Comparison of ENCODE assay signal across 22 cellular contexts in the genomic region with DNA sequence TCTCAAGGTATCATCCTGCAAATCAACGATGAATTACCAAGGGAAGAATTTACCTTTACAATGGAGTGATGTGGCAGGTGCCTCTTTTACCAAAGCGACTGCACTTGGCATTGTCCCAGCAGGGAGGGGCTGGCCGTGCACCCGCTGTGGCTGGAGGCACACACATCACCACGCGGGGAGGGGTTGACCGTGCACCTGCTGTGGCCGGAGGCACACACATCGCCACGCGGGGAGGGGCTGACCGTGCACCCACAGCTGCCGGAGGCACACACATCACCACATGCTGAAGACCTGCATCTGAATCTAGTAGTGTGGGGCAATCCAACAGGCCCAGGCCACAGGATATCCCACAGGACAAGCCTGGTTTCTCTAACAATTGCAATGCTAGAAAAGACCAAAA.
DNase-seq lines count a peak whose midpoint lies in the region; TF ChIP-seq lines count a peak whose summit lies in the region.
"Had no signal": no experiment of that assay in that cellular context is flagged by ENCODE, and none has a peak within 500 bp of the region (broad histone marks: within the 10 kb centered on the region; RNA-seq: fewer than 3 reads in every experiment).

No MANE protein-coding gene starts in this region.

- peaks cover 3% of the 10 kb centered on the region for H3K4me1 Mint-ChIP-seq in CD14-positive monocyte
- H3K4me1 Mint-ChIP-seq: mesothelial cell of epicardium had no signal

- H3K27ac Mint-ChIP-seq in CD14-positive monocyte = no peak overlapping the region
- H3K27ac Mint-ChIP-seq: activated T-cell treated with anti-CD3 and anti-CD28 coated beads, Interleukin-2, amount 50 U/mL, for 24 hours; HFFc6; mesothelial cell of epicardium; stimulated activated naive CD8-positive, alpha-beta T cell treated with anti-CD3 and anti-CD28 coated beads, Interleukin-15, Interleukin-2, amounts not matched to agents 100 ng/mL and 50 ng/mL, for 24 hours had no signal

- peaks cover 0 to 3% (median 0%) of the 10 kb centered on the region in 7 donors for H3K9me3 Mint-ChIP-seq in CD14-positive monocyte
- H3K9me3 Mint-ChIP-seq: activated T-cell treated with anti-CD3 and anti-CD28 coated beads, Interleukin-2, amount 50 U/mL, for 24 hours; mesothelial cell of epicardium; naive thymus-derived CD8-positive, alpha-beta T cell; stimulated activated naive CD8-positive, alpha-beta T cell treated with anti-CD3 and anti-CD28 coated beads, Interleukin-15, Interleukin-2, amounts not matched to agents 100 ng/mL and 50 ng/mL, for 24 hours had no signal

- no peak overlapping the region for H3K4me3 Mint-ChIP-seq in CD14-positive monocyte
- H3K4me3 Mint-ChIP-seq: activated T-cell treated with anti-CD3 and anti-CD28 coated beads, Interleukin-2, amount 50 U/mL, for 24 hours; HFFc6; mesothelial cell of epicardium; naive thymus-derived CD8-positive, alpha-beta T cell; stimulated activated naive CD8-positive, alpha-beta T cell treated with anti-CD3 and anti-CD28 coated beads, Interleukin-15, Interleukin-2, amounts not matched to agents 100 ng/mL and 50 ng/mL, for 24 hours had no signal

- H3K36me3 Mint-ChIP-seq in CD14-positive monocyte = no peaks in the 10 kb centered on the region
- H3K36me3 Mint-ChIP-seq: mesothelial cell of epicardium; naive thymus-derived CD8-positive, alpha-beta T cell had no signal

- intact Hi-C loops in posterior vena cava (cut with DNase I) = no loop called here
- intact Hi-C loops in CD14-positive monocyte (cut with micrococcal nuclease) = no loop called here

- H3K27me3 Mint-ChIP-seq in CD14-positive monocyte (ENCODE audit: low read depth in 3 of 3) = peaks cover 4 to 6% (median 4%) of the 10 kb centered on the region in 3 donors

- no peak for TF ChIP-seq CTCF in CD14-positive monocyte (IDR thresholded peaks at IDR 0.05)

- peak; percentile 30 for DNase-seq in NCI-H2171 (lab: John Stamatoyannopoulos, UW)
- no peak for DNase-seq in NCI-H2171 treated with DMSO at 0.1 percent for 48 hours (lab: John Stamatoyannopoulos, UW)
- DNase-seq in NCI-H187 treated with DMSO at 0.1 percent for 48 hours (lab: John Stamatoyannopoulos, UW) = peak; percentile 75
- DNase-seq in NCI-H748 treated with DMSO at 0.1 percent for 48 hours (lab: John Stamatoyannopoulos, UW) = peak; percentile 65
- peak; percentile 66 for DNase-seq in posterior vena cava (ENCODE audit: low spot score)
- no peak for DNase-seq in LoVo (ENCODE audit: low spot score)
- DNase-seq in cerebellum (ENCODE audit: low spot score) = no peak
- DNase-seq in CD14-positive monocyte (ENCODE audit: low spot score) = no peak
- DNase-seq: activated CD4-positive, alpha-beta T cell treated with anti-CD3 and anti-CD28 coated beads for 1 hour; activated CD8-positive, alpha-beta memory T cell treated with anti-CD3 and anti-CD28 coated beads for 24 hours; activated naive CD4-positive, alpha-beta T cell treated with Interleukin-2 at 50 U/mL for 16 hours; activated T-cell treated with anti-CD3 and anti-CD28 coated beads, Interleukin-2, amount 50 U/mL, for 24 hours; caudate nucleus; HFFc6; left colon; naive thymus-derived CD8-positive, alpha-beta T cell; NCI-H82; stimulated activated CD4-positive, alpha-beta T cell treated with anti-CD3 and anti-CD28 coated beads, Interleukin-12 subunit alpha, Interleukin-12 subunit beta, amount 100 ng/mL, for 4 hours; T-helper 1 cell; tibial artery had no signal

Comparison
In these comparisons a context has a peak if more than half of its experiments do, and no peak if none do; other contexts are left out.
1. DNase-seq: peak in NCI-H2171 (single experiment), NCI-H187 treated with DMSO at 0.1 percent for 48 hours (single experiment), NCI-H748 treated with DMSO at 0.1 percent for 48 hours (single experiment) and posterior vena cava (single experiment); none in NCI-H2171 treated with DMSO at 0.1 percent for 48 hours (single experiment), LoVo (single experiment), cerebellum (single experiment) and CD14-positive monocyte (single experiment).